ENCODE assay signal across 16 cellular contexts in the genomic region with DNA sequence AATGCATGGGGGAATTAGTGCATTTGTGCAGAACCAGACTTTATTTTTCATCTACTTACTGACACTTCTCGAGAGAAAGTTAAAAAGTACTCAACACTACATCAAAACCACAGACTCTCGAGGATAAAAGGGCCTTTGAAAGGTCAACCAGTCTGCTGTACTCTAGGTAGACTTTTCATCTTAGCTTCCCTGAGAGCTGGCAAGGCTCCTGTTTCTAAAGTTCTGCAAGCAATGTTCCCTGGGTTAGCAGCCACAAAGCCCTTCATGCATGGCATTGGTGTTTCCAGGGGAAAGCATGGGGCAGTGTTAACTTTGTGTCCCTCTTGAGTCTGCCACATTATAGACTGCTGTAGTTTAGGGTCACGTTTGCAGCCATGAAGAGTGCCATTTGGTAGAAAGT.
"Had no signal": no experiment of that assay in that cellular context is flagged by ENCODE, and none has a peak within 500 bp of the region (broad histone marks: within the 10 kb centered on the region; RNA-seq: fewer than 3 reads in every experiment).

No MANE protein-coding gene starts in this region.

- H3K4me1 ChIP-seq: colonic mucosa had no signal

- H3K27me3 ChIP-seq: colonic mucosa, heart right ventricle, neutrophil, right atrium auricular region, sigmoid colon, stomach had no signal

- H3K27ac Mint-ChIP-seq: naive thymus-derived CD8-positive, alpha-beta T cell had no signal

- H3K4me3 ChIP-seq: colonic mucosa, heart right ventricle, right atrium auricular region, sigmoid colon, skin epidermis, stomach, thoracic aorta had no signal

- H3K27ac ChIP-seq: colonic mucosa, neutrophil, right atrium auricular region, sigmoid colon, skin epidermis, stomach, thoracic aorta had no signal

- DNase-seq: cerebellar nuclear complex; dermis blood vessel endothelial cell; erythroblast; heart right ventricle; naive thymus-derived CD8-positive, alpha-beta T cell; posterior cingulate gyrus; sigmoid colon; stimulated activated naive CD4-positive, alpha-beta T cell; stomach; substantia nigra; trophoblast cell had no signal

- H3K4me3 Mint-ChIP-seq: naive thymus-derived CD8-positive, alpha-beta T cell had no signal

- H3K36me3 ChIP-seq: colonic mucosa, heart right ventricle, neutrophil, right atrium auricular region, sigmoid colon, stomach, thoracic aorta had no signal

- H3K9me3 ChIP-seq: colonic mucosa, neutrophil, sigmoid colon had no signal
